Comparison of ENCODE assay signal across 15 cellular contexts in genomic region chr3:40086890-40087884, GRCh38.
DNase-seq lines count a peak whose midpoint lies in the region; ATAC-seq and TF ChIP-seq lines count a peak whose summit lies in the region.
"Had no signal": no experiment of that assay in that cellular context is flagged by ENCODE, and none has a peak within 500 bp of the region (broad histone marks: within the 10 kb centered on the region; RNA-seq: fewer than 3 reads in every experiment).

No MANE protein-coding gene starts in this region.

- H3K4me1 ChIP-seq in hepatocyte (ENCODE audit: insufficient read depth) (peaks cover 17% of the 10 kb centered on the region), transverse colon (no peaks in the 10 kb centered on the region)

- H3K4me3 ChIP-seq in hepatocyte (no peak overlapping the region), transverse colon (no peak overlapping the region)

- H4K20me1 ChIP-seq in hepatocyte (ENCODE audit: insufficient read depth, poor library complexity, severe bottlenecking) = no peaks in the 10 kb centered on the region

- DNase-seq in SIG-M5 treated with dmso at 0.1 percent for 504 hours (lab: John Stamatoyannopoulos, UW; ENCODE audit: unreplicated experiment) (peak; percentile 3), SIG-M5 (lab: John Stamatoyannopoulos, UW) (no peak), RPMI7951 (ENCODE audit: low read depth) (peak; percentile 42), hepatocyte (ENCODE audit: low spot score) (peak; percentile 56), transverse colon (peak; percentile 29), iPS-NIHi7 (ENCODE audit: extremely low spot score) (no peak)
- no peak for DNase-seq in activated CD4-positive, alpha-beta T cell treated with anti-CD3 and anti-CD28 coated beads for 48 hours
- DNase-seq: activated T-cell treated with anti-CD3 and anti-CD28 coated beads, Interleukin-2, amount 50 U/mL, for 72 hours; erythroblast; Karpas-422; naive B cell; NCI-H2171 treated with DMSO at 0.1 percent for 48 hours; stimulated activated CD4-positive, alpha-beta T cell treated with anti-CD3 and anti-CD28 coated beads, Interleukin-12 subunit alpha, Interleukin-12 subunit beta, amount 100 ng/mL, for 4 hours had no signal

- H3K27me3 ChIP-seq in hepatocyte (no peaks in the 10 kb centered on the region), transverse colon (no peaks in the 10 kb centered on the region)

- H2AFZ ChIP-seq in hepatocyte = no peak overlapping the region

- no peak for ATAC-seq in GM18517 (IDR thresholded peaks at IDR 0.05; ENCODE audit: unreplicated experiment)
- ATAC-seq: activated CD4-positive, CD25-positive, alpha-beta regulatory T cell treated with anti-CD3 and anti-CD28 coated beads, Interleukin-2, amount 50 U/mL, for 24 hours; activated T-cell treated with anti-CD3 and anti-CD28 coated beads, Interleukin-2, amount 50 U/mL, for 72 hours had no signal

- 76% methylated on average over 7 of the region's 7 CpGs for WGBS in hepatocyte (ENCODE audit: low lambda C conversion rate, missing lambda C conversion rate)
- WGBS in transverse colon (ENCODE audit: low coverage in 1 of 2), 2 donors = 38 to 63% methylated on average over 3 to 7 of the region's 7 CpGs

- no peak for TF ChIP-seq POLR2A in transverse colon (IDR thresholded peaks at IDR 0.05)

- intact Hi-C loops in transverse colon (cut with DNase I; ENCODE audit: low total_unique reads) = no loop called here

- H3K9me2 ChIP-seq in hepatocyte (replicated peaks; ENCODE audit: insufficient read depth) = no peaks in the 10 kb centered on the region

- H3K9me3 ChIP-seq in hepatocyte (ENCODE audit: low read depth) = no peaks in the 10 kb centered on the region
- H3K9me3 ChIP-seq in transverse colon = no peaks in the 10 kb centered on the region

- in situ Hi-C loops in transverse colon (cut with MboI; ENCODE audit: low pct_ligation_motif_present in 1 of 4, low pct_unique_long_range_greater_than_20kb in 1 of 4, low sequenced_read_pairs in 3 of 4) = no loop called here

- H3K36me3 ChIP-seq in hepatocyte (replicated peaks; ENCODE audit: insufficient read depth, low read depth) = no peaks in the 10 kb centered on the region
- H3K36me3 ChIP-seq in transverse colon = no peaks in the 10 kb centered on the region

- no peak overlapping the region for H3K4me2 ChIP-seq in hepatocyte

- TF ChIP-seq CTCF in hepatocyte (IDR thresholded peaks at IDR 0.05; ENCODE audit: poor library complexity) (no peak), transverse colon (IDR thresholded peaks at IDR 0.05) (no peak)

- H3K27ac ChIP-seq in hepatocyte = peak overlapping the region; percentile 39
- H3K27ac ChIP-seq in transverse colon = no peak overlapping the region

- H3K79me2 ChIP-seq in hepatocyte = no peaks in the 10 kb centered on the region

- no peak for TF ChIP-seq EP300 in transverse colon (IDR thresholded peaks at IDR 0.05; ENCODE audit: low read depth)

Comparison
In these comparisons a context has a peak if more than half of its experiments do, and no peak if none do; other contexts are left out.
1. DNase-seq: peak in SIG-M5 treated with dmso at 0.1 percent for 504 hours (single experiment), RPMI7951 (single experiment), hepatocyte (single experiment) and transverse colon (single experiment); none in SIG-M5 (single experiment), activated CD4-positive, alpha-beta T cell treated with anti-CD3 and anti-CD28 coated beads for 48 hours (single experiment) and iPS-NIHi7 (single experiment).